Comparison of ENCODE assay signal across 26 cellular contexts in genomic region chr2:230703514-230703913, GRCh38.
"Had no signal": no experiment of that assay in that cellular context is flagged by ENCODE, and none has a peak within 500 bp of the region (broad histone marks: within the 10 kb centered on the region; RNA-seq: fewer than 3 reads in every experiment).

No MANE protein-coding gene starts in this region.

- H3K4me1 ChIP-seq: colonic mucosa, esophagus squamous epithelium, lower lobe of right lung had no signal

- H3K9me3 ChIP-seq: colonic mucosa, esophagus squamous epithelium, gastrocnemius medialis, lower lobe of right lung, mucosa of descending colon had no signal

- FAIRE-seq: endometrium, islet of Langerhans, keratinocyte had no signal

- H3K4me3 ChIP-seq: colonic mucosa, esophagus squamous epithelium, gastrocnemius medialis, heart right ventricle, lower lobe of right lung, mucosa of descending colon had no signal

- ATAC-seq: effector memory CD8-positive, alpha-beta T cell; esophagus mucosa; gastrocnemius medialis; heart right ventricle; left cardiac atrium; left ventricle myocardium superior; lower lobe of right lung; mucosa of descending colon had no signal

- H3K4me3 Mint-ChIP-seq: dendritic cell treated with granulocyte-macrophage colony-stimulating factor and Interleukin-4, amounts not matched to agents 40 ng/mL and 50 ng/mL, for 4 days; effector memory CD8-positive, alpha-beta T cell; endodermal cell; mesothelial cell of epicardium had no signal

- H3K4me1 Mint-ChIP-seq: mesothelial cell of epicardium had no signal

- H3K27ac Mint-ChIP-seq: dendritic cell treated with granulocyte-macrophage colony-stimulating factor and Interleukin-4, amounts not matched to agents 40 ng/mL and 50 ng/mL, for 4 days; effector memory CD8-positive, alpha-beta T cell; endodermal cell; mesothelial cell of epicardium had no signal

- H3K27me3 ChIP-seq: colonic mucosa, esophagus squamous epithelium, gastrocnemius medialis, heart right ventricle had no signal

- H3K27ac ChIP-seq: colonic mucosa, epithelial cell of prostate, esophagus squamous epithelium, gastrocnemius medialis, heart right ventricle, lower lobe of right lung had no signal

- DNase-seq: colonic mucosa; cortex of kidney; effector CD8-positive, alpha-beta T cell; effector memory CD8-positive, alpha-beta T cell; endodermal cell; erythroblast; esophagus squamous epithelium; foreskin fibroblast; foreskin melanocyte; gastrocnemius medialis; glutamatergic neuron; head of caudate nucleus; heart right ventricle; hippocampal formation; left cardiac atrium; left ventricle myocardium superior; lower lobe of right lung; mesenchymal stem cell; mucosa of descending colon had no signal

- H3K36me3 ChIP-seq: colonic mucosa, esophagus squamous epithelium, gastrocnemius medialis, heart right ventricle, lower lobe of right lung had no signal

- H3K36me3 Mint-ChIP-seq: mesothelial cell of epicardium had no signal

- H3K27me3 Mint-ChIP-seq: dendritic cell treated with granulocyte-macrophage colony-stimulating factor and Interleukin-4, amounts not matched to agents 40 ng/mL and 50 ng/mL, for 4 days; effector memory CD8-positive, alpha-beta T cell had no signal
